Comparison of ENCODE assay signal across 10 cellular contexts in the genomic region with DNA sequence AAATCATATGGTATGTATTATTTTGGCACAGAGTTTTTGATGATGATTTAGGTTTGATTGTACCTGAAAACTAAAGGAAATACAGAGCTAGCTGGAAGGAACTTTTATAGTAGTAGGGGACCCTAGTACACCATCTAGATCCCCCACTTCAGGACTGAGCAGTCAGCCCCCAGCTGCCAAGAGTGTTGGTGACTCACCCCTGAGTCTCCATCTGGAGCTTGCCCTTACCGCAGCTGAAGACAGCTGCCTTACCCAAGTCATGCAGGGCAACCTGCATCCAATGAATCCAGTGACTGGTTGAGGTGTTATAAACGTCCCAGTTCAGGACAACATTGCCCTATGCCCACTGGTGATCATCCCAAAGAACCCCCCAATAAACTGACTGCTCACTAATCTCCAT. TPM values are rescaled to one million over a fixed set of nuclear protein-coding genes. Genes with fewer than 3 reads are reported as not detected.
DNase-seq lines count a peak whose midpoint lies in the region; ATAC-seq and TF ChIP-seq lines count a peak whose summit lies in the region.
"Had no signal": no experiment of that assay in that cellular context is flagged by ENCODE, and none has a peak within 500 bp of the region (broad histone marks: within the 10 kb centered on the region; RNA-seq: fewer than 3 reads in every experiment).

No MANE protein-coding gene starts in this region.

- POLR2A ChIA-PET in T-cell (lab: Charles Lee), result no interaction called here

- peaks cover 0 to 5% (median 4%) of the 10 kb centered on the region in 3 donors for H3K4me1 Mint-ChIP-seq in T-cell

- no peaks in the 10 kb centered on the region for H3K27me3 Mint-ChIP-seq in T-cell

- H3K4me3 Mint-ChIP-seq in T-cell, result no peak overlapping the region
- H3K4me3 Mint-ChIP-seq: T-helper 2 cell treated with Interferon-gamma antibody and Interleukin-4, amounts not matched to agents 5 μg/mL and 100 μg/mL, for 36 hours had no signal

- H3K27ac Mint-ChIP-seq in T-cell, result no peak overlapping the region
- H3K27ac Mint-ChIP-seq: T-helper 2 cell treated with Interferon-gamma antibody and Interleukin-4, amounts not matched to agents 5 μg/mL and 100 μg/mL, for 36 hours had no signal

- DNase-seq in GM04503 (ENCODE audit: low read depth) (peak; percentile 30), RKO (ENCODE audit: low spot score) (peak; percentile 48), renal cortical epithelial cell (ENCODE audit: low read depth) (peak; percentile 12), T-cell (no peak), CD1c-positive myeloid dendritic cell (ENCODE audit: extremely low spot score) (no peak), GM10266 (ENCODE audit: extremely low spot score) (no peak)
- DNase-seq in effector CD8-positive, alpha-beta T cell (lab: John Stamatoyannopoulos, UW), result peak; percentile 1
- DNase-seq: NCI-H1417 treated with DMSO at 0.1 percent for 48 hours had no signal

- CTCF ChIA-PET in T-cell (lab: Charles Lee), result interaction anchor here (1.0 to 1.2 kb wide), 2 partner anchors 16 to 21 kb away, joined by 3 read pairs; a partner anchor contains a TSS

- TF ChIP-seq CTCF in GM10266 (IDR thresholded peaks at IDR 0.05; ENCODE audit: control insufficient read depth, insufficient read depth, low read depth, missing control alignments), result no peak

- ATAC-seq in T-cell (replicated peaks in 1 of 4) (no peak), esophagus mucosa (no peak)

- peaks cover 32% of the 10 kb centered on the region for H3K36me3 Mint-ChIP-seq in T-cell

- H3K9me3 Mint-ChIP-seq in T-cell, result no peaks in the 10 kb centered on the region
- H3K9me3 Mint-ChIP-seq: T-helper 2 cell treated with Interferon-gamma antibody and Interleukin-4, amounts not matched to agents 5 μg/mL and 100 μg/mL, for 36 hours had no signal

RNA-seq across cellular contexts. Expression of a gene that starts 15.3 kb away (rescaled TPM):
- total RNA-seq in renal cortical epithelial cell (23.6 and 28.4 TPM in 2 replicates), T-cell (10 to 100 TPM; 23.1 to 30.9 (median 24.8) TPM), esophagus mucosa (12.8 TPM)

RNA-seq across cellular contexts. Expression of a gene that starts 15.4 kb away (rescaled TPM):
- 50.7 and 70.4 TPM in 2 replicates for total RNA-seq in renal cortical epithelial cell
- 100 to 1,000 TPM; 121 to 161 (median 146) TPM for total RNA-seq in T-cell
- total RNA-seq in esophagus mucosa, result 24.5 TPM

RNA-seq across cellular contexts. Expression of a gene that starts 36.9 kb away (rescaled TPM):
- total RNA-seq in renal cortical epithelial cell (7.3 and 8.0 TPM in 2 replicates), T-cell (10 to 100 TPM in 4 of 5 donors, 1 to 10 TPM in 1; 5.5 to 15.3 (median 13.9) TPM), esophagus mucosa (3.7 TPM)

Comparison
In these comparisons a context has a peak if more than half of its experiments do, and no peak if none do; other contexts are left out.
1. DNase-seq: peak in GM04503 (single experiment), RKO (single experiment), effector CD8-positive, alpha-beta T cell (single experiment) and renal cortical epithelial cell (single experiment); none in T-cell (0 of 34), CD1c-positive myeloid dendritic cell (single experiment) and GM10266 (single experiment).